ENCODE assay signal across 24 cellular contexts in genomic region chr3:155772801-155773200, GRCh38. TPM values are rescaled to one million over a fixed set of nuclear protein-coding genes. Genes with fewer than 3 reads are reported as not detected.
"Had no signal": no experiment of that assay in that cellular context is flagged by ENCODE, and none has a peak within 500 bp of the region (broad histone marks: within the 10 kb centered on the region; RNA-seq: fewer than 3 reads in every experiment).

No MANE protein-coding gene starts in this region.

- DNase-seq: dermis blood vessel endothelial cell; effector memory CD4-positive, alpha-beta T cell; hypothalamus; immature natural killer cell; islet precursor cell; naive B cell; right cardiac atrium; sigmoid colon; spleen; stimulated activated CD4-positive, alpha-beta T cell treated with anti-CD3 and anti-CD28 coated beads, Interleukin-15, amount 100 ng/mL, for 24 hours; stimulated activated CD4-positive, alpha-beta T cell treated with anti-CD3 and anti-CD28 coated beads, Interleukin-2, amount 100 ng/mL, for 48 hours; stimulated activated naive B cell treated with anti-CD40 and anti-IgM and Interleukin-4, amounts not matched to agents 10 μg/mL and 1 μg/mL and 100 μg/mL, for 72 hours; upper lobe of left lung had no signal

- H3K27ac ChIP-seq: coronary artery, esophagus muscularis mucosa, neutrophil, parathyroid adenoma, prostate gland, sigmoid colon, skin epidermis, spleen, thoracic aorta, tibial nerve, upper lobe of left lung had no signal

- H3K79me2 ChIP-seq: parathyroid adenoma had no signal

- ATAC-seq: natural killer cell treated with Interleukin-12 subunit alpha and Interleukin-12 subunit beta and Interleukin-15 and Interleukin-18, amount 100 ng/mL, for 72 hours; right cardiac atrium; stimulated activated naive B cell treated with anti-CD40 and anti-IgM and Interleukin-4, amounts not matched to agents 10 μg/mL and 1 μg/mL and 100 μg/mL, for 72 hours had no signal

- H3K9me3 ChIP-seq: esophagus muscularis mucosa, prostate gland, sigmoid colon, thoracic aorta had no signal

- H2AFZ ChIP-seq: parathyroid adenoma had no signal

- H3K4me1 ChIP-seq: parathyroid adenoma, prostate gland, spleen, tibial nerve, upper lobe of left lung had no signal

- H3K9ac ChIP-seq: parathyroid adenoma had no signal

- H3K4me3 ChIP-seq: coronary artery, esophagus muscularis mucosa, lung, prostate gland, sigmoid colon, skin epidermis, spleen, thoracic aorta, tibial nerve, upper lobe of left lung had no signal

- H3K36me3 ChIP-seq: neutrophil, prostate gland, thoracic aorta had no signal

- H3K27me3 ChIP-seq: esophagus muscularis mucosa, neutrophil, sigmoid colon, spleen, tibial nerve, upper lobe of left lung had no signal

RNA-seq across cellular contexts. Expression of gene PLCH1, which starts 27.9 kb away (rescaled TPM):
- total RNA-seq: dermis blood vessel endothelial cell, endothelial cell of umbilical vein had no signal
